ENCODE assay signal across 1 cellular context in genomic region chr11:10392680-10393079, GRCh38.
TF ChIP-seq lines count a peak whose summit lies in the region.

No MANE protein-coding gene starts in this region.

TF ChIP-seq in IMR-90, 13 proteins besides CTCF, POLR2A, EP300 and RAD21 (continued from another document):
- TF ChIP-seq BHLHE40 (IDR thresholded peaks at IDR 0.05; ENCODE audit: low read depth, low read length) = peak; percentile 71
- TF ChIP-seq NFE2L2 (IDR thresholded peaks at IDR 0.05; ENCODE audit: low read depth, low read length) = no peak
